14 cellular contexts compared by ENCODE assay signal in genomic region chr19:37333457-37333856, GRCh38. TPM values are rescaled to one million over a fixed set of nuclear protein-coding genes. Genes with fewer than 3 reads are reported as not detected.
DNase-seq lines count a peak whose midpoint lies in the region; ATAC-seq, FAIRE-seq and TF ChIP-seq lines count a peak whose summit lies in the region.
"Had no signal": no experiment of that assay in that cellular context is flagged by ENCODE, and none has a peak within 500 bp of the region (broad histone marks: within the 10 kb centered on the region; RNA-seq: fewer than 3 reads in every experiment).

No MANE protein-coding gene starts in this region.

- H3K36me3 Mint-ChIP-seq in activated naive CD4-positive, alpha-beta T cell treated with anti-CD3 and anti-CD28 coated beads, Interleukin-2, amount 50 U/mL, for 24 hours: peaks cover 48% of the 10 kb centered on the region
- H3K36me3 Mint-ChIP-seq in T-helper 17 cell (ENCODE audit: low read depth): peaks cover 13% of the 10 kb centered on the region

- peaks cover 0 to 3% of the 10 kb centered on the region in 2 donors for H3K36me3 ChIP-seq in small intestine (ENCODE audit: control insufficient read depth in 2 of 2, insufficient read depth in 2 of 2, low read length in 2 of 2)
- H3K36me3 ChIP-seq in spleen: peaks cover 0 to 41% (median 13%) of the 10 kb centered on the region in 6 donors
- peaks cover 61% of the 10 kb centered on the region for H3K36me3 ChIP-seq in WERI-Rb-1

- ATAC-seq in T-helper 17 cell: no peak

- no peak for DNase-seq in activated naive CD4-positive, alpha-beta T cell (lab: John Stamatoyannopoulos, UW)
- DNase-seq in T-helper 17 cell (no peak), fibroblast of pulmonary artery (ENCODE audit: low read depth) (peak; percentile 41), small intestine (peak; percentile 9), spleen (no peak), Kasumi-1 (lab: John Stamatoyannopoulos, UW) (no peak), WERI-Rb-1 (no peak)
- DNase-seq: effector CD8-positive, alpha-beta T cell; hippocampal formation; IMR-90; NCI-H1436; NCI-H69 had no signal

- intact Hi-C loops in spleen (cut with DNase I; ENCODE audit: low total_unique reads): no loop called here

- no peak for TF ChIP-seq POLR2A in spleen (IDR thresholded peaks at IDR 0.05)

- H3K27ac ChIP-seq in small intestine (ENCODE audit: low read depth in 1 of 2, low read length in 1 of 2) (no peak overlapping the region), spleen (no peak overlapping the region), WERI-Rb-1 (no peak overlapping the region)

- H3K4me1 ChIP-seq in small intestine (ENCODE audit: control insufficient read depth in 2 of 2, insufficient read depth in 1 of 2, low read depth in 1 of 2, low read length in 1 of 2) (peaks cover 0 to 9% of the 10 kb centered on the region in 2 donors), spleen (peaks cover 0 to 34% (median 26%) of the 10 kb centered on the region in 6 donors)

- no peak overlapping the region for H3K4me3 Mint-ChIP-seq in activated naive CD4-positive, alpha-beta T cell treated with anti-CD3 and anti-CD28 coated beads, Interleukin-2, amount 50 U/mL, for 24 hours
- peak overlapping the region; percentile 89 for H3K4me3 Mint-ChIP-seq in T-helper 17 cell

- H3K9me3 ChIP-seq in T-helper 17 cell (ENCODE audit: control insufficient read depth, low read length, poor library complexity, severe bottlenecking) (no peaks in the 10 kb centered on the region), small intestine (ENCODE audit: control insufficient read depth, low read depth) (no peaks in the 10 kb centered on the region), spleen (peaks cover 0 to 6% (median 0%) of the 10 kb centered on the region in 8 donors), WERI-Rb-1 (ENCODE audit: severe bottlenecking) (no peaks in the 10 kb centered on the region)

- H3K4me1 Mint-ChIP-seq in activated naive CD4-positive, alpha-beta T cell treated with anti-CD3 and anti-CD28 coated beads, Interleukin-2, amount 50 U/mL, for 24 hours: peaks cover 28% of the 10 kb centered on the region
- peaks cover 20% of the 10 kb centered on the region for H3K4me1 Mint-ChIP-seq in T-helper 17 cell

- H3K27ac Mint-ChIP-seq in activated naive CD4-positive, alpha-beta T cell treated with anti-CD3 and anti-CD28 coated beads, Interleukin-2, amount 50 U/mL, for 24 hours: peak overlapping the region; percentile 30
- no peak overlapping the region for H3K27ac Mint-ChIP-seq in T-helper 17 cell

- TF ChIP-seq CTCF in fibroblast of pulmonary artery (IDR thresholded peaks at IDR 0.05; ENCODE audit: low read length, missing control alignments) (no peak), spleen (IDR thresholded peaks at IDR 0.05 in 8 of 11, conservative IDR thresholded peaks at IDR 0.05 in 3 of 11) (no peak), WERI-Rb-1 (IDR thresholded peaks at IDR 0.05; ENCODE audit: low read depth, low read length) (no peak)

- WGBS in small intestine, 3 donors: 25 to 48% (median 45%) methylated on average over 1 of the region's 1 CpG
- WGBS in spleen, 5 donors: 39 to 61% (median 48%) methylated on average over 1 of the region's 1 CpG

- H3K27me3 ChIP-seq in small intestine (ENCODE audit: control insufficient read depth in 2 of 2, insufficient read depth in 2 of 2, low read length in 2 of 2): no peaks in the 10 kb centered on the region
- no peaks in the 10 kb centered on the region for H3K27me3 ChIP-seq in spleen (replicated peaks in 1 of 7)
- no peaks in the 10 kb centered on the region for H3K27me3 ChIP-seq in WERI-Rb-1 (ENCODE audit: insufficient read depth, low read depth, severe bottlenecking)

- FAIRE-seq in small intestine (lab: Jason Lieb, UNC): no peak
- FAIRE-seq: GM18507 had no signal

- no peaks in the 10 kb centered on the region for H3K27me3 Mint-ChIP-seq in activated naive CD4-positive, alpha-beta T cell treated with anti-CD3 and anti-CD28 coated beads, Interleukin-2, amount 50 U/mL, for 24 hours
- H3K27me3 Mint-ChIP-seq in T-helper 17 cell: no peaks in the 10 kb centered on the region

- H3K4me3 ChIP-seq in fibroblast of pulmonary artery (replicated peaks; ENCODE audit: low read depth, low read length) (no peak overlapping the region), small intestine (ENCODE audit: low read depth in 1 of 2, low read length in 2 of 2) (no peak overlapping the region), spleen (peak overlapping the region in 1 of 8 donors; percentile 60), WERI-Rb-1 (ENCODE audit: low read depth, low read length) (no peak overlapping the region)

- H3K9me3 Mint-ChIP-seq in activated naive CD4-positive, alpha-beta T cell treated with anti-CD3 and anti-CD28 coated beads, Interleukin-2, amount 50 U/mL, for 24 hours: peaks cover 4% of the 10 kb centered on the region

RNA-seq across cellular contexts. Expression of gene ZNF527, which starts 37.4 kb away (rescaled TPM):
- total RNA-seq in T-helper 17 cell: 1 to 10 TPM; 9.0 to 9.2 TPM
- polyA plus RNA-seq in small intestine: 1 to 10 TPM; 1.6 to 3.4 (median 2.4) TPM
- total RNA-seq in spleen: 10 to 100 TPM in 2 of 7 donors, 1 to 10 TPM in 5; 5.6 to 14.9 (median 7.0) TPM
- 1 to 10 TPM; 2.4 to 4.0 (median 2.5) TPM for polyA plus RNA-seq in spleen

Comparison
In these comparisons a context has a peak if more than half of its experiments do, and no peak if none do; other contexts are left out.
1. DNase-seq: peak in fibroblast of pulmonary artery (single experiment) and small intestine (single experiment); none in activated naive CD4-positive, alpha-beta T cell (0 of 4), T-helper 17 cell (0 of 3), spleen (single experiment), Kasumi-1 (0 of 2) and WERI-Rb-1 (single experiment).